ENCODE assay signal across 1 cellular context in the genomic region with DNA sequence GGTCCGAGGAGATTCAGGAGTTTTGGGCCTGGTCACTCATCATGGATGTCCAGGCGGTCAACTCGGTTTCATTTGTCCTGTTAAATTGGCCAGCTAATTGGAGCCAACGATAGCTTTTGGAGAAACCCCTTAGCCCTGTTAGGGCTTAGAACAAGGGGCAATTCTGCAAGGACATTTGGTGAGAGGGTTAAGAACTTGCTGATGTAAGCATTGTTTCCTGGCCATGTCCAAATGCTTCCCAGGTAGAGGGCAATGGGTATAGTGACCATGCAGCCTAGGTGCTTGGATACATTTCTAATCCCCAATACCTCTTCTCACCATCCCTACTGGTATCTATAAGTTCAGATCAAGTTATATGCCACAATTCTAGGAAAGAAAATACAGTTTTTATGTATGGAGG.
A peak's percentile ranks its signal among the peaks of the same experiment; 100 is the strongest.
TF ChIP-seq lines count a peak whose summit lies in the region.

No MANE protein-coding gene starts in this region.

TF ChIP-seq in IMR-90, 13 proteins besides CTCF, POLR2A, EP300 and RAD21 (continued from another document):
- TF ChIP-seq, protein P1, sequence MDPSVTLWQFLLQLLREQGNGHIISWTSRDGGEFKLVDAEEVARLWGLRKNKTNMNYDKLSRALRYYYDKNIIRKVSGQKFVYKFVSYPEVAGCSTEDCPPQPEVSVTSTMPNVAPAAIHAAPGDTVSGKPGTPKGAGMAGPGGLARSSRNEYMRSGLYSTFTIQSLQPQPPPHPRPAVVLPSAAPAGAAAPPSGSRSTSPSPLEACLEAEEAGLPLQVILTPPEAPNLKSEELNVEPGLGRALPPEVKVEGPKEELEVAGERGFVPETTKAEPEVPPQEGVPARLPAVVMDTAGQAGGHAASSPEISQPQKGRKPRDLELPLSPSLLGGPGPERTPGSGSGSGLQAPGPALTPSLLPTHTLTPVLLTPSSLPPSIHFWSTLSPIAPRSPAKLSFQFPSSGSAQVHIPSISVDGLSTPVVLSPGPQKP (IDR thresholded peaks at IDR 0.05; ENCODE audit: borderline replicate concordance, low read depth, low read length) = no peak
- no peak for TF ChIP-seq NFE2L2 (IDR thresholded peaks at IDR 0.05; ENCODE audit: low read depth, low read length)
- no peak for TF ChIP-seq CEBPB (IDR thresholded peaks at IDR 0.05; ENCODE audit: low read depth, low read length)
- peak; percentile 76 for TF ChIP-seq MAFK (IDR thresholded peaks at IDR 0.05; ENCODE audit: low read depth, low read length)
- no peak for TF ChIP-seq RCOR1 (IDR thresholded peaks at IDR 0.05; ENCODE audit: insufficient replicate concordance, low read length)
